ENCODE assay signal across 17 cellular contexts in the genomic region with DNA sequence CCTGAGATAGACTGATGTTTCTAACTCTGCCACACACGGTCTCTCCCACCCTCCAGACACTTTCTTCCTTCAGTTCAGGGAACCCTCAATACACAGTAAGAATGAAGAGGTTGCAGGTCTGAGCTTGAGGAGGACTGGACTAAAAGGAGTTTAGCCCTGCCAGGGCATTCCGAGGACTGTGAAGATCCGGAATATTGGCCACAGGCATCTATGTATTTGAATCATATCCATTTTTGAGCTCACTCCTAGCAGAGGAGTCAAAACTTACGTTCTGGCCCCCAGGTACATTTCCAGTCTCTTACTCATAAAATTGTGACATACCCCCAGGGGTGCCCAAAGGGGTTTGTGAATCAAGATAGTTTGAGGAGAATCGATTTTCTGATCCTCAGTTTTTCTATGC. TPM values are rescaled to one million over a fixed set of nuclear protein-coding genes. Genes with fewer than 3 reads are reported as not detected.
DNase-seq lines count a peak whose midpoint lies in the region; ATAC-seq, FAIRE-seq and TF ChIP-seq lines count a peak whose summit lies in the region.
"Had no signal": no experiment of that assay in that cellular context is flagged by ENCODE, and none has a peak within 500 bp of the region (broad histone marks: within the 10 kb centered on the region; RNA-seq: fewer than 3 reads in every experiment).

No MANE protein-coding gene starts in this region.

- H3K27me3 Mint-ChIP-seq in T-helper 17 cell: no peaks in the 10 kb centered on the region

- TF ChIP-seq EP300 in A549 (IDR thresholded peaks at IDR 0.05): no peak

- H4K8ac ChIP-seq in mesendoderm (ENCODE audit: low read depth, low read length): no peak overlapping the region

- no peak for TF ChIP-seq POLR2A in A549 (IDR thresholded peaks at IDR 0.05; ENCODE audit: low read length)

- no peak overlapping the region for H2BK5ac ChIP-seq in mesendoderm (ENCODE audit: low read length)

- H3K56ac ChIP-seq in mesendoderm (ENCODE audit: low read length): peak overlapping the region; percentile 32

- peaks cover 65% of the 10 kb centered on the region for H3K4me1 ChIP-seq in A549
- H3K4me1 ChIP-seq in RWPE2 (ENCODE audit: insufficient read depth, poor library complexity, severe bottlenecking): peaks cover 36% of the 10 kb centered on the region
- H3K4me1 ChIP-seq in mesendoderm (ENCODE audit: control insufficient read depth, low read depth, low read length): peaks cover 12% of the 10 kb centered on the region
- H3K4me1 ChIP-seq: Caco-2 had no signal

- H3K4me3 Mint-ChIP-seq in T-helper 17 cell: no peak overlapping the region
- H3K4me3 Mint-ChIP-seq: H9 had no signal

- no peak overlapping the region for H2BK15ac ChIP-seq in mesendoderm (replicated peaks; ENCODE audit: low read depth)

- H4K5ac ChIP-seq in mesendoderm (ENCODE audit: low read length): no peak overlapping the region

- CTCF ChIA-PET in A549 (lab: Yijun Ruan, JAX): interaction anchor here (0.9 to 2.0 kb wide), 4 partner anchors 9 to 39 kb away, joined by 3 to 6 read pairs (median 4); no protein-coding TSS in a partner anchor

- H3K79me2 ChIP-seq in mesendoderm (ENCODE audit: control insufficient read depth, insufficient read depth, low read length): no peaks in the 10 kb centered on the region

- no peaks in the 10 kb centered on the region for H3K4me1 Mint-ChIP-seq in T-helper 17 cell

- H3K18ac ChIP-seq in mesendoderm (ENCODE audit: low read length): no peak overlapping the region

- H3K27ac Mint-ChIP-seq in T-helper 17 cell: no peak overlapping the region
- H3K27ac Mint-ChIP-seq: H9 had no signal

- DNase-seq in A549 (ENCODE audit: low read depth in 1 of 2, low spot score in 1 of 2) (no peak), D341Med (ENCODE audit: low spot score) (peak; percentile 5), RWPE2 (ENCODE audit: low spot score) (no peak), mesendoderm (no peak), T-helper 17 cell (no peak)
- DNase-seq in activated CD4-positive, CD25-positive, alpha-beta regulatory T cell treated with anti-CD3 and anti-CD28 coated beads, Interleukin-2, amount 50 U/mL, for 72 hours: no peak
- DNase-seq: Caco-2, H9, NCI-H1694 treated with DMSO at 0.1 percent for 48 hours, NCI-H345, NCI-H526, SHP77 had no signal

- H3K4me2 ChIP-seq in A549: peak overlapping the region; percentile 72; the same call in 2 of the 3 replicates
- H3K4me2 ChIP-seq in mesendoderm (ENCODE audit: low read length): no peak overlapping the region

- no peaks in the 10 kb centered on the region for H3K79me1 ChIP-seq in mesendoderm (ENCODE audit: low read length)

- no peak overlapping the region for H3K4me3 ChIP-seq in A549
- no peak overlapping the region for H3K4me3 ChIP-seq in RWPE2 (ENCODE audit: severe bottlenecking)
- H3K4me3 ChIP-seq in mesendoderm (ENCODE audit: low read length): no peak overlapping the region

- POLR2A ChIA-PET in A549 (lab: Yijun Ruan, JAX): no interaction called here

- H3K23ac ChIP-seq in mesendoderm (ENCODE audit: low read length): no peak overlapping the region

- no peaks in the 10 kb centered on the region for H3K36me3 Mint-ChIP-seq in T-helper 17 cell (ENCODE audit: low read depth)

- 72% methylated on average over 5 of the region's 5 CpGs for WGBS in A549 (ENCODE audit: missing lambda C conversion rate)
- no CpG with 5 or more reads among the region's 5 CpGs for WGBS in mesendoderm (ENCODE audit: extremely low coverage, insufficient coverage, low lambda C conversion rate)

- H3K9ac ChIP-seq in mesendoderm (ENCODE audit: low read length): no peak overlapping the region

- H3K27me3 ChIP-seq in RWPE2 (ENCODE audit: insufficient read depth, poor library complexity, severe bottlenecking) (no peaks in the 10 kb centered on the region), mesendoderm (ENCODE audit: insufficient read depth, low read length, poor library complexity) (no peaks in the 10 kb centered on the region)

- no peak overlapping the region for H2BK120ac ChIP-seq in mesendoderm (ENCODE audit: low read depth, low read length)

- no peak overlapping the region for H3K4ac ChIP-seq in mesendoderm (ENCODE audit: low read depth, low read length)

- peak overlapping the region; percentile 11 to 57; a peak in 4 of 6 replicates for H3K27ac ChIP-seq in A549
- peak overlapping the region; percentile 17 for H3K27ac ChIP-seq in RWPE2 (ENCODE audit: poor library complexity, severe bottlenecking)
- H3K27ac ChIP-seq in mesendoderm (ENCODE audit: low read depth, low read length): no peak overlapping the region
- H3K27ac ChIP-seq: HL-60 had no signal

- FAIRE-seq in A549 (lab: Jason Lieb, UNC): no peak
- FAIRE-seq: HTR-8/SVneo had no signal

- no peaks in the 10 kb centered on the region for H3K36me3 ChIP-seq in RWPE2 (ENCODE audit: low read depth)
- no peaks in the 10 kb centered on the region for H3K36me3 ChIP-seq in mesendoderm (ENCODE audit: control insufficient read depth, insufficient read depth, low read length)

- TF ChIP-seq CTCF in A549 (IDR thresholded peaks at IDR 0.05) (no peak), RWPE2 (IDR thresholded peaks at IDR 0.05; ENCODE audit: poor library complexity, severe bottlenecking) (no peak)

- H2AK5ac ChIP-seq in mesendoderm (ENCODE audit: low read length): no peak overlapping the region

- no peak for TF ChIP-seq RAD21 in A549 (conservative IDR thresholded peaks at IDR 0.05 in 1 of 2, IDR thresholded peaks at IDR 0.05 in 1 of 2)

- no peak for ATAC-seq in A549
- ATAC-seq in RWPE2 (ENCODE audit: low read depth): peak; percentile 32; the same call in 2 of the 3 replicates
- ATAC-seq in esophagus mucosa: no peak
- no peak for ATAC-seq in T-helper 17 cell
- ATAC-seq in GM21381 (IDR thresholded peaks at IDR 0.05; ENCODE audit: unreplicated experiment): no peak
- ATAC-seq: SK-N-SH treated with all-trans-retinoic acid at 6 μM for 48 hours had no signal

- no peaks in the 10 kb centered on the region for H3K9me3 ChIP-seq in A549
- no peaks in the 10 kb centered on the region for H3K9me3 ChIP-seq in RWPE2 (ENCODE audit: severe bottlenecking)
- no peaks in the 10 kb centered on the region for H3K9me3 ChIP-seq in T-helper 17 cell (ENCODE audit: control insufficient read depth, low read length, poor library complexity, severe bottlenecking)
- H3K9me3 ChIP-seq: Caco-2 had no signal

TF ChIP-seq in A549, 52 proteins besides CTCF, POLR2A, EP300 and RAD21 (continues in another document):
- TF ChIP-seq, protein P1, sequence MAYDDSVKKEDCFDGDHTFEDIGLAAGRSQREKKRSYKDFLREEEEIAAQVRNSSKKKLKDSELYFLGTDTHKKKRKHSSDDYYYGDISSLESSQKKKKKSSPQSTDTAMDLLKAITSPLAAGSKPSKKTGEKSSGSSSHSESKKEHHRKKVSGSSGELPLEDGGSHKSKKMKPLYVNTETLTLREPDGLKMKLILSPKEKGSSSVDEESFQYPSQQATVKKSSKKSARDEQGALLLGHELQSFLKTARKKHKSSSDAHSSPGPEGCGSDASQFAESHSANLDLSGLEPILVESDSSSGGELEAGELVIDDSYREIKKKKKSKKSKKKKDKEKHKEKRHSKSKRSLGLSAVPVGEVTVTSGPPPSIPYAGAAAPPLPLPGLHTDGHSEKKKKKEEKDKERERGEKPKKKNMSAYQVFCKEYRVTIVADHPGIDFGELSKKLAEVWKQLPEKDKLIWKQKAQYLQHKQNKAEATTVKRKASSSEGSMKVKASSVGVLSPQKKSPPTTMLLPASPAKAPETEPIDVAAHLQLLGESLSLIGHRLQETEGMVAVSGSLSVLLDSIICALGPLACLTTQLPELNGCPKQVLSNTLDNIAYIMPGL (CRISPR knock-in tag; IDR thresholded peaks at IDR 0.05; ENCODE audit: borderline replicate concordance): no peak
- no peak for TF ChIP-seq MYC (IDR thresholded peaks at IDR 0.05; ENCODE audit: borderline replicate concordance, low read length)
- TF ChIP-seq, protein P2, sequence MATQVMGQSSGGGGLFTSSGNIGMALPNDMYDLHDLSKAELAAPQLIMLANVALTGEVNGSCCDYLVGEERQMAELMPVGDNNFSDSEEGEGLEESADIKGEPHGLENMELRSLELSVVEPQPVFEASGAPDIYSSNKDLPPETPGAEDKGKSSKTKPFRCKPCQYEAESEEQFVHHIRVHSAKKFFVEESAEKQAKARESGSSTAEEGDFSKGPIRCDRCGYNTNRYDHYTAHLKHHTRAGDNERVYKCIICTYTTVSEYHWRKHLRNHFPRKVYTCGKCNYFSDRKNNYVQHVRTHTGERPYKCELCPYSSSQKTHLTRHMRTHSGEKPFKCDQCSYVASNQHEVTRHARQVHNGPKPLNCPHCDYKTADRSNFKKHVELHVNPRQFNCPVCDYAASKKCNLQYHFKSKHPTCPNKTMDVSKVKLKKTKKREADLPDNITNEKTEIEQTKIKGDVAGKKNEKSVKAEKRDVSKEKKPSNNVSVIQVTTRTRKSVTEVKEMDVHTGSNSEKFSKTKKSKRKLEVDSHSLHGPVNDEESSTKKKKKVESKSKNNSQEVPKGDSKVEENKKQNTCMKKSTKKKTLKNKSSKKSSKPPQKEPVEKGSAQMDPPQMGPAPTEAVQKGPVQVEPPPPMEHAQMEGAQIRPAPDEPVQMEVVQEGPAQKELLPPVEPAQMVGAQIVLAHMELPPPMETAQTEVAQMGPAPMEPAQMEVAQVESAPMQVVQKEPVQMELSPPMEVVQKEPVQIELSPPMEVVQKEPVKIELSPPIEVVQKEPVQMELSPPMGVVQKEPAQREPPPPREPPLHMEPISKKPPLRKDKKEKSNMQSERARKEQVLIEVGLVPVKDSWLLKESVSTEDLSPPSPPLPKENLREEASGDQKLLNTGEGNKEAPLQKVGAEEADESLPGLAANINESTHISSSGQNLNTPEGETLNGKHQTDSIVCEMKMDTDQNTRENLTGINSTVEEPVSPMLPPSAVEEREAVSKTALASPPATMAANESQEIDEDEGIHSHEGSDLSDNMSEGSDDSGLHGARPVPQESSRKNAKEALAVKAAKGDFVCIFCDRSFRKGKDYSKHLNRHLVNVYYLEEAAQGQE (IDR thresholded peaks at IDR 0.05): no peak

RNA-seq across cellular contexts. Expression of gene SRP14, which starts 27.6 kb away (rescaled TPM):
- polyA plus RNA-seq in A549 (2011; rRNA removed) (216 and 306 TPM in 2 replicates), A549 (2017; fragmentation: RNase III; extraction: RNeasy Plus Mini Kit Qiagen cat#74134 plus additional on column Dnase treatment) (343 to 380 TPM (median 374 TPM) in 3 replicates)
- 236 and 276 TPM in 2 replicates for polyA plus RNA-seq in A549 (2012; cell fraction: cytosol; rRNA removed)
- 45.5 and 75.3 TPM in 2 replicates for polyA plus RNA-seq in A549 (2012; cell fraction: nucleus; rRNA removed)
- 36.6 and 50.6 TPM in 2 replicates for polyA minus RNA-seq in A549 (2011; rRNA and poly(A)+ RNA removed)
- polyA plus RNA-seq in mesendoderm (2013, experiment 1 of 2): 546 TPM
- 544 TPM for polyA plus RNA-seq in mesendoderm (2013, experiment 2 of 2)
- total RNA-seq in esophagus mucosa (99.7 TPM), T-helper 17 cell (100 to 1,000 TPM; 108 to 114 TPM)

RNA-seq across cellular contexts. Expression of gene BMF, which starts 42.1 kb away (rescaled TPM):
- polyA plus RNA-seq in A549 (2011; rRNA removed) (1.4 and 2.1 TPM in 2 replicates), A549 (2017; fragmentation: RNase III; extraction: RNeasy Plus Mini Kit Qiagen cat#74134 plus additional on column Dnase treatment) (0.39 to 1.6 TPM (median 1.3 TPM) in 3 replicates)
- polyA plus RNA-seq in A549 (2012; cell fraction: cytosol; rRNA removed): 0.49 and 0.76 TPM in 2 replicates
- 2.0 and 2.5 TPM in 2 replicates for polyA plus RNA-seq in A549 (2012; cell fraction: nucleus; rRNA removed)
- 2.9 and 3.1 TPM in 2 replicates for polyA minus RNA-seq in A549 (2011; rRNA and poly(A)+ RNA removed)
- 5.7 TPM for polyA plus RNA-seq in mesendoderm (2013, experiment 1 of 2)
- 5.5 TPM for polyA plus RNA-seq in mesendoderm (2013, experiment 2 of 2)
- total RNA-seq in esophagus mucosa (1.5 TPM), T-helper 17 cell (10 to 100 TPM in 1 of 2 donors, 1 to 10 TPM in 1; 8.0 to 13.4 TPM)
